ENCODE assay signal across 12 cellular contexts in the genomic region with DNA sequence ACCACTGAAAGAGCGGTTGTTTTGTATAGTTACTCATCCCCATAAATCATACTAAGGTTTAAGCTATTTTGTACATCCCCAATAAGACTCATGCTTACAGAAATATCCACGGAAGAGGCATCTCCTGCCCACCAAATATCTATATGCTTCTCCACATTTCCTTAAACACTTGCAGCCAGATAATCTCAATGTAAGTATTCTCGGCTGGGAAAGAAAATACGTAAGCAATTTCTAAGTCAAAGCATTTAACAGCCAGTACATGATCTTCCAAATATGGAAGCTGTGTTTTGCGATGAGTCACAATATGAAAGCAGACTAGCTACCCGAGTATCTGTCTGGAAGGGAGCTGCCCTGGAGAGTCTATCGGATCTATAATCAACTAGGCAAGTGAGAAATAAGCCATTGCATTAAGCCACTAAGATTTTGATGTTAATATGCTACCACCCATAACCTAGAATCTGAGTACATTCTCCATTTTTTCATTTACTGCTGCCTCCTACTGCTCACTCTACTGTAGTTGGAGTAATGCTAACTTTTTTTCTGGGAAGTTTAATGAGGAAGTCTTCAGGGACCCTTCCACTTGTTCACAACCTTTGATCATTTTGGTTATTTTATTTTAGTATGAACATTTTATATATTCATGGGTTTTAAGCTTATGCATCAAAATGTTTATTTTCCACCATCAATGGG. TPM values are rescaled to one million over a fixed set of nuclear protein-coding genes. Genes with fewer than 3 reads are reported as not detected.
DNase-seq lines count a peak whose midpoint lies in the region; ATAC-seq and TF ChIP-seq lines count a peak whose summit lies in the region.
"Had no signal": no experiment of that assay in that cellular context is flagged by ENCODE, and none has a peak within 500 bp of the region (broad histone marks: within the 10 kb centered on the region; RNA-seq: fewer than 3 reads in every experiment).

No MANE protein-coding gene starts in this region.

- intact Hi-C loops in HCT116 (cut with micrococcal nuclease), result no loop called here
- intact Hi-C loops in Right ventricle myocardium inferior (cut with DNase I), result no loop called here
- intact Hi-C loops in CD4-positive, alpha-beta T cell (cut with DNase I, micrococcal nuclease), result loop anchor here in 1 of 2 experiments (5.0 kb wide), 1 partner anchor 81 kb away; no protein-coding TSS in a partner anchor

- H3K27ac ChIP-seq in HCT116 (ENCODE audit: low read depth, low read length) (no peak overlapping the region), SK-N-SH (ENCODE audit: low read depth in 2 of 2, low read length in 1 of 2) (no peak overlapping the region), tibial nerve (no peak overlapping the region)
- no peak overlapping the region for H3K27ac ChIP-seq in CD4-positive, alpha-beta T cell (ENCODE audit: low read depth, low read length)
- H3K27ac ChIP-seq: parathyroid adenoma had no signal

- DNase-seq in HCT116 (ENCODE audit: low read depth, low spot score), result no peak
- DNase-seq in SK-N-SH, result no peak
- peak; percentile 69 for DNase-seq in fibroblast of peridontal ligament (ENCODE audit: extremely low read depth)
- peak; percentile 29 for DNase-seq in superior temporal gyrus (ENCODE audit: extremely low spot score)
- no peak for DNase-seq in Right ventricle myocardium inferior (ENCODE audit: missing footprints)
- DNase-seq in tibial nerve (ENCODE audit: low spot score in 2 of 2), result no peak
- no peak for DNase-seq in CD4-positive, alpha-beta T cell
- DNase-seq: activated CD4-positive, alpha-beta T cell treated with anti-CD3 and anti-CD28 coated beads for 4 hours; NCI-H187 treated with DMSO at 0.1 percent for 48 hours had no signal

- no peak overlapping the region for H3K4me3 ChIP-seq in HCT116 (replicated peaks in 1 of 2; ENCODE audit: low read depth in 1 of 2, low read length in 2 of 2)
- H3K4me3 ChIP-seq in SK-N-SH (ENCODE audit: low read depth in 2 of 2, low read length in 1 of 2), result no peak overlapping the region
- H3K4me3 ChIP-seq in tibial nerve, result no peak overlapping the region

- CTCF ChIA-PET in HCT116 (lab: Charles Lee) (interaction anchor here (0.8 kb wide), 1 partner anchor 664 kb away, joined by 3 read pairs; no protein-coding TSS in a partner anchor), SK-N-SH (lab: Yijun Ruan, JAX) (interaction anchor here (0.8 to 1.4 kb wide), 3 partner anchors 48 to 219 kb away, joined by 3 read pairs; no protein-coding TSS in a partner anchor)
- CTCF ChIA-PET in CD4-positive, alpha-beta T cell (lab: Charles Lee), result interaction anchor here (0.6 to 1.4 kb wide), 2 partner anchors 9 to 182 kb away, joined by 3 read pairs; no protein-coding TSS in a partner anchor

- no peaks in the 10 kb centered on the region for H3F3A ChIP-seq in SK-N-SH (replicated peaks; ENCODE audit: insufficient read depth)

- H3K27me3 ChIP-seq in HCT116 (ENCODE audit: insufficient read depth, low read length), result no peaks in the 10 kb centered on the region
- no peaks in the 10 kb centered on the region for H3K27me3 ChIP-seq in SK-N-SH (ENCODE audit: insufficient read depth)
- no peaks in the 10 kb centered on the region for H3K27me3 ChIP-seq in tibial nerve
- H3K27me3 ChIP-seq in CD4-positive, alpha-beta T cell (ENCODE audit: control insufficient read depth, insufficient read depth, low read length), result no peaks in the 10 kb centered on the region

- H3K79me2 ChIP-seq in HCT116 (ENCODE audit: insufficient read depth, low read length) (no peaks in the 10 kb centered on the region), SK-N-SH (ENCODE audit: insufficient read depth) (no peaks in the 10 kb centered on the region)
- H3K79me2 ChIP-seq: parathyroid adenoma had no signal

- no TSS peak for BruUV-seq in HCT116 (replicated peaks; lab: Mats Ljungman, UMichigan)

- TF ChIP-seq EP300 in SK-N-SH (IDR thresholded peaks at IDR 0.05; ENCODE audit: borderline replicate concordance in 1 of 2, low read depth in 1 of 2, low read length in 1 of 2), result no peak
- no peak for TF ChIP-seq EP300 in tibial nerve (IDR thresholded peaks at IDR 0.05)

- H3K4me1 ChIP-seq in HCT116 (ENCODE audit: control insufficient read depth in 1 of 2, insufficient read depth in 2 of 2, low read length in 2 of 2) (peaks cover 0 to 5% of the 10 kb centered on the region in 2 experiments; a peak in 1 of 4 replicates), SK-N-SH (ENCODE audit: control insufficient read depth in 1 of 2, insufficient read depth in 2 of 2, low read depth in 1 of 2, low read length in 1 of 2) (no peaks in the 10 kb centered on the region), tibial nerve (no peaks in the 10 kb centered on the region)

- ATAC-seq in HCT116 (no peak), Right ventricle myocardium inferior (no peak), HG02885 (IDR thresholded peaks at IDR 0.05; ENCODE audit: poor library complexity, unreplicated experiment) (no peak)
- no peak for ATAC-seq in CD4-positive, alpha-beta T cell (ENCODE audit: poor library complexity)

- H3K9me3 ChIP-seq in HCT116 (ENCODE audit: control insufficient read depth in 1 of 2, insufficient read depth in 1 of 2, low read depth in 1 of 2, low read length in 2 of 2) (no peaks in the 10 kb centered on the region), SK-N-SH (no peaks in the 10 kb centered on the region), tibial nerve (no peaks in the 10 kb centered on the region)
- no peaks in the 10 kb centered on the region for H3K9me3 ChIP-seq in CD4-positive, alpha-beta T cell (ENCODE audit: control insufficient read depth, low read length)

- WGBS in SK-N-SH (ENCODE audit: low lambda C conversion rate), result 70% methylated on average over 7 of the region's 7 CpGs
- 73% methylated on average over 7 of the region's 7 CpGs for WGBS in tibial nerve, 2 donors

- TF ChIP-seq RAD21 in HCT116 (IDR thresholded peaks at IDR 0.05; ENCODE audit: low read depth) (no peak), SK-N-SH (IDR thresholded peaks at IDR 0.05; ENCODE audit: low read length) (no peak)

- RAD21 ChIA-PET in HCT116 (lab: Charles Lee; ENCODE audit: low non-redundant PET in 1 of 2, low total read pairs in 2 of 2, uncharacterized antibody in 2 of 2, unreplicated experiment in 2 of 2), result no interaction called here

- POLR2A ChIA-PET in HCT116 (lab: Charles Lee), result interaction anchor here (0.7 kb wide), 1 partner anchor 35 kb away, joined by 3 read pairs; no protein-coding TSS in a partner anchor
- POLR2A ChIA-PET in SK-N-SH (lab: Yijun Ruan, JAX), result interaction anchor here (0.6 kb wide), 1 partner anchor 48 kb away, joined by 3 read pairs; no protein-coding TSS in a partner anchor
- POLR2A ChIA-PET in CD4-positive, alpha-beta T cell (lab: Charles Lee), result interaction anchor here (0.8 to 1.8 kb wide), 2 partner anchors 27 to 86 kb away, joined by 3 to 7 read pairs; a partner anchor contains a TSS

- no peak overlapping the region for H3K27ac Mint-ChIP-seq in CD4-positive, alpha-beta T cell
- H3K27ac Mint-ChIP-seq: activated naive CD4-positive, alpha-beta T cell treated with anti-CD3 and anti-CD28 coated beads, Interleukin-2, amount 50 U/mL, for 24 hours had no signal

- TF ChIP-seq CTCF in HCT116 (IDR thresholded peaks at IDR 0.05 in 2 of 3, conservative IDR thresholded peaks at IDR 0.05 in 1 of 3; ENCODE audit: borderline replicate concordance in 1 of 3, insufficient read depth in 1 of 3, low read depth in 2 of 3, low read length in 2 of 3) (peak in 2 of 3 experiments; percentile 7 to 28; a peak in 1 of 6 replicates), SK-N-SH (IDR thresholded peaks at IDR 0.05) (peak; percentile 33), tibial nerve (IDR thresholded peaks at IDR 0.05) (no peak)
- TF ChIP-seq CTCF in CD4-positive, alpha-beta T cell (IDR thresholded peaks at IDR 0.05), result no peak

- H3K4me2 ChIP-seq in HCT116 (ENCODE audit: low read length) (no peak overlapping the region), SK-N-SH (0 out of 2 replicates have a peak overlapping the region, but pooled peaks have one; percentile 15)

- H3K27me3 Mint-ChIP-seq in CD4-positive, alpha-beta T cell, result no peaks in the 10 kb centered on the region
- H3K27me3 Mint-ChIP-seq: activated naive CD4-positive, alpha-beta T cell treated with anti-CD3 and anti-CD28 coated beads, Interleukin-2, amount 50 U/mL, for 24 hours had no signal

- H2AFZ ChIP-seq in HCT116 (ENCODE audit: low read depth, low read length, poor library complexity, severe bottlenecking) (peak overlapping the region; percentile 96), SK-N-SH (ENCODE audit: low read depth) (peak overlapping the region; percentile 42)
- H2AFZ ChIP-seq: parathyroid adenoma had no signal

- H3K9me2 ChIP-seq in HCT116 (ENCODE audit: insufficient read depth) (no peaks in the 10 kb centered on the region), SK-N-SH (no peaks in the 10 kb centered on the region)

- H3K36me3 ChIP-seq in HCT116 (ENCODE audit: control insufficient read depth in 1 of 2, insufficient read depth in 2 of 2, low read length in 2 of 2) (no peaks in the 10 kb centered on the region), SK-N-SH (replicated peaks in 1 of 2; ENCODE audit: control insufficient read depth in 1 of 2, insufficient read depth in 2 of 2, low read length in 1 of 2) (no peaks in the 10 kb centered on the region), tibial nerve (no peaks in the 10 kb centered on the region)

- H3K9ac ChIP-seq in HCT116 (ENCODE audit: low read length) (no peak overlapping the region), SK-N-SH (no peak overlapping the region)
- H3K9ac ChIP-seq: parathyroid adenoma had no signal

- no peaks in the 10 kb centered on the region for H3K36me3 Mint-ChIP-seq in CD4-positive, alpha-beta T cell (ENCODE audit: low read depth)
- H3K36me3 Mint-ChIP-seq: activated naive CD4-positive, alpha-beta T cell treated with anti-CD3 and anti-CD28 coated beads, Interleukin-2, amount 50 U/mL, for 24 hours had no signal

- no peak overlapping the region for H3K4me3 Mint-ChIP-seq in CD4-positive, alpha-beta T cell
- H3K4me3 Mint-ChIP-seq: activated naive CD4-positive, alpha-beta T cell treated with anti-CD3 and anti-CD28 coated beads, Interleukin-2, amount 50 U/mL, for 24 hours had no signal

- no peaks in the 10 kb centered on the region for H3K9me3 Mint-ChIP-seq in CD4-positive, alpha-beta T cell
- H3K9me3 Mint-ChIP-seq: activated naive CD4-positive, alpha-beta T cell treated with anti-CD3 and anti-CD28 coated beads, Interleukin-2, amount 50 U/mL, for 24 hours had no signal

- H4K20me1 ChIP-seq in HCT116 (ENCODE audit: insufficient read depth) (no peaks in the 10 kb centered on the region), SK-N-SH (ENCODE audit: insufficient read depth) (no peaks in the 10 kb centered on the region)

- TF ChIP-seq POLR2A in HCT116 (IDR thresholded peaks at IDR 0.05; ENCODE audit: borderline replicate concordance, extremely low read depth, insufficient read depth, insufficient read length) (no peak), tibial nerve (IDR thresholded peaks at IDR 0.05) (no peak)

- no peaks in the 10 kb centered on the region for H3K4me1 Mint-ChIP-seq in CD4-positive, alpha-beta T cell (ENCODE audit: low read depth)
- H3K4me1 Mint-ChIP-seq: activated naive CD4-positive, alpha-beta T cell treated with anti-CD3 and anti-CD28 coated beads, Interleukin-2, amount 50 U/mL, for 24 hours had no signal

RNA-seq across cellular contexts. Expression of a gene that starts 26.9 kb away (rescaled TPM):
- 12.1 TPM for total RNA-seq in HCT116 (2021; ENCODE audit: unreplicated experiment)
- 5.4 and 6.6 TPM in 2 replicates for polyA plus RNA-seq in HCT116 (2012)
- polyA plus RNA-seq in SK-N-SH (2012; rRNA removed), result 11.9 and 17.8 TPM in 2 replicates
- 17.1 and 18.3 TPM in 2 replicates for polyA plus RNA-seq in SK-N-SH (2012; cell fraction: cytosol; rRNA removed)
- 7.7 and 11.5 TPM in 2 replicates for polyA plus RNA-seq in SK-N-SH (2012; cell fraction: nucleus; rRNA removed)
- total RNA-seq in Right ventricle myocardium inferior, result 11.1 TPM
- 10 to 100 TPM; 15.6 to 19.0 (median 16.7) TPM for total RNA-seq in tibial nerve
- 10 to 100 TPM; 10.2 to 13.0 TPM for total RNA-seq in CD4-positive, alpha-beta T cell

RNA-seq across cellular contexts. Expression of a gene that starts 49.6 kb away (rescaled TPM):
- total RNA-seq in HCT116 (2021; ENCODE audit: unreplicated experiment) (17.9 TPM), Right ventricle myocardium inferior (21.1 TPM), tibial nerve (10 to 100 TPM; 30.0 to 45.2 (median 39.1) TPM)
- 4.4 and 4.7 TPM in 2 replicates for polyA plus RNA-seq in HCT116 (2012)
- 3.2 and 3.9 TPM in 2 replicates for polyA plus RNA-seq in SK-N-SH (2012; rRNA removed)
- polyA plus RNA-seq in SK-N-SH (2012; cell fraction: cytosol; rRNA removed), result 5.3 and 5.7 TPM in 2 replicates
- 1.9 and 5.8 TPM in 2 replicates for polyA plus RNA-seq in SK-N-SH (2012; cell fraction: nucleus; rRNA removed)
- total RNA-seq in CD4-positive, alpha-beta T cell, result 10 to 100 TPM; 57.1 to 63.1 TPM

Comparison
In these comparisons a context has a peak if more than half of its experiments do, and no peak if none do; other contexts are left out.
1. DNase-seq: peak in fibroblast of peridontal ligament (single experiment) and superior temporal gyrus (single experiment); none in HCT116 (single experiment), SK-N-SH (single experiment), Right ventricle myocardium inferior (single experiment), tibial nerve (0 of 2) and CD4-positive, alpha-beta T cell (0 of 10).
2. CTCF ChIP-seq: peak in HCT116 (2 of 3) and SK-N-SH (single experiment); none in tibial nerve (0 of 5) and CD4-positive, alpha-beta T cell (single experiment).